25 cellular contexts compared by ENCODE assay signal in the genomic region with DNA sequence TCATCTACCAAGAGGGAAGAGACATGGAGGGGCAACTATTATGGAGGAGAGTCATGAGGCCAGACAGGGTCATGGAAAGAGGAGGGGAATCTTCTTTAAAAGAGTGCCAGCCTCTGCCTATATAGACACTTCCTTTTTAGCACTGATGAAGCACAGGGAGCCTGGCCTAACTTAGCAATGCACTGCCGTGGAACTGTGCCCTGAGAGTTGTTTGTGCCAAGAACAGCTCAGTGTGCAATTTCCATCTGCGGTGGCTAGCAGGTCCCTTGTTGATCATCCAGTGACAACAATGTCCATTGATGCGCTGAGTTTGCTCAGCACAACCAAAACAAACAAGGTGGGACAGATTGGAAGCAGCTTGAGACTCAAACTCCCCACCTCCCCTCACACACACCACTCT.
DNase-seq lines count a peak whose midpoint lies in the region; ATAC-seq, FAIRE-seq and TF ChIP-seq lines count a peak whose summit lies in the region.
"Had no signal": no experiment of that assay in that cellular context is flagged by ENCODE, and none has a peak within 500 bp of the region (broad histone marks: within the 10 kb centered on the region; RNA-seq: fewer than 3 reads in every experiment).

No MANE protein-coding gene starts in this region.

- no peak for TF ChIP-seq CTCF in type B pancreatic cell (conservative IDR thresholded peaks at IDR 0.05)
- no peak for TF ChIP-seq CTCF in GM13977 (IDR thresholded peaks at IDR 0.05; ENCODE audit: extremely low read depth, insufficient read depth, missing control alignments)
- TF ChIP-seq CTCF in D721Med (IDR thresholded peaks at IDR 0.05; ENCODE audit: insufficient read depth, missing control alignments) = no peak

- no peak overlapping the region for H3K4me3 Mint-ChIP-seq in type B pancreatic cell
- H3K4me3 Mint-ChIP-seq: activated CD4-positive, alpha-beta T cell treated with anti-CD3 and anti-CD28 coated beads, Interleukin-2, amount 10 ng/mL, durations not matched to agents 24 days and 14 days; CD14-positive monocyte; central memory CD8-positive, alpha-beta T cell; stimulated activated naive CD8-positive, alpha-beta T cell treated with anti-CD3 and anti-CD28 coated beads, Interleukin-15, amount 100 ng/mL, for 72 hours had no signal

- DNase-seq in G401 (ENCODE audit: low spot score) (peak; percentile 98), cerebellar cortex (ENCODE audit: low spot score) (peak; percentile 97), left ventricle myocardium superior (peak; percentile 50), sciatic nerve (ENCODE audit: low spot score) (peak; percentile 70), type B pancreatic cell (ENCODE audit: extremely low spot score, unreplicated experiment) (no peak), GM13977 (ENCODE audit: low spot score) (no peak), D721Med (ENCODE audit: insufficient read length, low spot score) (no peak), NCI-H1048 (lab: John Stamatoyannopoulos, UW) (no peak)
- DNase-seq: ACHN; activated CD4-positive, alpha-beta T cell treated with anti-CD3 and anti-CD28 coated beads, Interleukin-2, amount 10 ng/mL, durations not matched to agents 24 days and 14 days; activated CD8-positive, alpha-beta memory T cell treated with anti-CD3 and anti-CD28 coated beads, Interleukin-2, amount 50 U/mL, for 4 hours; activated gamma-delta T cell treated with Interleukin-2 at 50 U/mL for 16 hours; DMS153; effector CD8-positive, alpha-beta T cell; GF-D8; lower lobe of right lung; NCI-H1436 treated with DMSO at 0.1 percent for 48 hours; small intestine; stimulated activated CD4-positive, alpha-beta T cell treated with anti-CD3 and anti-CD28 coated beads, Interleukin-4, amount 100 ng/mL, for 1 hour; stimulated activated naive CD8-positive, alpha-beta T cell treated with anti-CD3 and anti-CD28 coated beads, Interleukin-15, amount 100 ng/mL, for 72 hours; SW 1271 had no signal

- H3K27ac Mint-ChIP-seq in type B pancreatic cell = no peak overlapping the region
- H3K27ac Mint-ChIP-seq: activated CD4-positive, alpha-beta T cell treated with anti-CD3 and anti-CD28 coated beads, Interleukin-2, amount 10 ng/mL, durations not matched to agents 24 days and 14 days; CD14-positive monocyte; stimulated activated naive CD8-positive, alpha-beta T cell treated with anti-CD3 and anti-CD28 coated beads, Interleukin-15, amount 100 ng/mL, for 72 hours had no signal

- H3K27me3 Mint-ChIP-seq in type B pancreatic cell = peaks cover 7% of the 10 kb centered on the region
- H3K27me3 Mint-ChIP-seq: activated CD4-positive, alpha-beta T cell treated with anti-CD3 and anti-CD28 coated beads, Interleukin-2, amount 10 ng/mL, durations not matched to agents 24 days and 14 days; central memory CD8-positive, alpha-beta T cell; stimulated activated naive CD8-positive, alpha-beta T cell treated with anti-CD3 and anti-CD28 coated beads, Interleukin-15, amount 100 ng/mL, for 72 hours had no signal

- intact Hi-C loops in left ventricle myocardium superior (cut with micrococcal nuclease) = no loop called here
- intact Hi-C loops in sciatic nerve (cut with DNase I) = no loop called here

- in situ Hi-C loops in G401 (cut with HindIII; ENCODE audit: low sequenced_read_pairs) = no loop called here
- in situ Hi-C loops in GM13977 (cut with MboI; ENCODE audit: low pct_unique_long_range_greater_than_20kb, low sequenced_read_pairs, unreplicated experiment) = no loop called here

- no peaks in the 10 kb centered on the region for H3K36me3 Mint-ChIP-seq in type B pancreatic cell
- H3K36me3 Mint-ChIP-seq: CD14-positive monocyte had no signal

- H3K4me1 Mint-ChIP-seq in type B pancreatic cell (ENCODE audit: unreplicated experiment) = no peaks in the 10 kb centered on the region
- H3K4me1 Mint-ChIP-seq: activated CD4-positive, alpha-beta T cell treated with anti-CD3 and anti-CD28 coated beads, Interleukin-2, amount 10 ng/mL, durations not matched to agents 24 days and 14 days; CD14-positive monocyte; central memory CD8-positive, alpha-beta T cell; stimulated activated naive CD8-positive, alpha-beta T cell treated with anti-CD3 and anti-CD28 coated beads, Interleukin-15, amount 100 ng/mL, for 72 hours had no signal

- FAIRE-seq in D721Med (lab: Jason Lieb, UNC) = no peak
- FAIRE-seq: GM12878, small intestine had no signal

- no peaks in the 10 kb centered on the region for H3K9me3 Mint-ChIP-seq in type B pancreatic cell
- H3K9me3 Mint-ChIP-seq: activated CD4-positive, alpha-beta T cell treated with anti-CD3 and anti-CD28 coated beads, Interleukin-2, amount 10 ng/mL, durations not matched to agents 24 days and 14 days had no signal

- ATAC-seq in left ventricle myocardium superior (peak; percentile 89), sciatic nerve (peak; percentile 93)
- ATAC-seq: esophagus mucosa; GM12878; stimulated activated naive CD8-positive, alpha-beta T cell treated with anti-CD3 and anti-CD28 coated beads, Interleukin-15, amount 100 ng/mL, for 72 hours had no signal

Comparison
In these comparisons a context has a peak if more than half of its experiments do, and no peak if none do; other contexts are left out.
1. DNase-seq: peak in G401 (single experiment), cerebellar cortex (single experiment), left ventricle myocardium superior (single experiment) and sciatic nerve (single experiment); none in type B pancreatic cell (single experiment), GM13977 (single experiment), D721Med (single experiment) and NCI-H1048 (single experiment).